Comparison of ENCODE assay signal across 8 cellular contexts in genomic region chr12:57240926-57241555, GRCh38. TPM values are rescaled to one million over a fixed set of nuclear protein-coding genes. Genes with fewer than 3 reads are reported as not detected.
DNase-seq lines count a peak whose midpoint lies in the region; ATAC-seq and TF ChIP-seq lines count a peak whose summit lies in the region.

No MANE protein-coding gene starts in this region.

- H3K9ac ChIP-seq in trophoblast cell (ENCODE audit: low read length) = no peak overlapping the region

- no peak overlapping the region for H2AK5ac ChIP-seq in trophoblast cell (ENCODE audit: low read length)

- H3K36me3 Mint-ChIP-seq in T-helper 2 cell treated with Interferon-gamma antibody and Interleukin-4, amounts not matched to agents 5 μg/mL and 100 μg/mL, for 36 hours (ENCODE audit: low read depth) = no peaks in the 10 kb centered on the region
- H3K36me3 Mint-ChIP-seq in chondrocyte (ENCODE audit: low read depth) = no peaks in the 10 kb centered on the region

- H3K4me1 Mint-ChIP-seq in T-helper 2 cell treated with Interferon-gamma antibody and Interleukin-4, amounts not matched to agents 5 μg/mL and 100 μg/mL, for 36 hours (ENCODE audit: low read depth) = peaks cover 54% of the 10 kb centered on the region
- H3K4me1 Mint-ChIP-seq in chondrocyte (ENCODE audit: low read depth) = peaks cover 75% of the 10 kb centered on the region

- peaks cover 62% of the 10 kb centered on the region for H3K27me3 ChIP-seq in trophoblast cell (ENCODE audit: insufficient read depth, low read length)

- no peak overlapping the region for H4K12ac ChIP-seq in trophoblast cell (ENCODE audit: low read depth, low read length)

- H3K4me2 ChIP-seq in trophoblast cell (ENCODE audit: low read length) = peak overlapping the region; percentile 76

- H2AFZ ChIP-seq in trophoblast cell (ENCODE audit: insufficient read depth, low read length, poor library complexity) = no peak overlapping the region

- H2BK5ac ChIP-seq in trophoblast cell (ENCODE audit: low read depth, low read length, poor library complexity) = no peak overlapping the region

- peaks cover 2% of the 10 kb centered on the region for H3K79me1 ChIP-seq in trophoblast cell (ENCODE audit: low read length)

- no peak overlapping the region for H2BK12ac ChIP-seq in trophoblast cell (ENCODE audit: low read length)

- TF ChIP-seq CTCF in chondrocyte (IDR thresholded peaks at IDR 0.05) = peak; percentile 20

- H3K4me3 ChIP-seq in trophoblast cell (ENCODE audit: low read depth, low read length) = peak overlapping the region; percentile 26

- H3K23ac ChIP-seq in trophoblast cell (ENCODE audit: low read length) = no peak overlapping the region

- peaks cover 45% of the 10 kb centered on the region for H3K27me3 Mint-ChIP-seq in T-helper 2 cell treated with Interferon-gamma antibody and Interleukin-4, amounts not matched to agents 5 μg/mL and 100 μg/mL, for 36 hours (ENCODE audit: low read depth)
- no peaks in the 10 kb centered on the region for H3K27me3 Mint-ChIP-seq in chondrocyte (ENCODE audit: low read depth)

- H4K91ac ChIP-seq in trophoblast cell (ENCODE audit: low read depth, low read length) = no peak overlapping the region

- no peak overlapping the region for H3K27ac ChIP-seq in trophoblast cell (ENCODE audit: low read depth, low read length)

- H3K14ac ChIP-seq in trophoblast cell (ENCODE audit: low read length) = no peak overlapping the region

- H3K79me2 ChIP-seq in trophoblast cell (ENCODE audit: control insufficient read depth, insufficient read depth, low read length, poor library complexity) = peaks cover 2% of the 10 kb centered on the region

- peaks cover 20 to 33% of the 10 kb centered on the region in 2 experiments for H3K4me1 ChIP-seq in trophoblast cell (ENCODE audit: control insufficient read depth in 1 of 2, insufficient read depth in 2 of 2, low read length in 2 of 2)

- H3K4me3 Mint-ChIP-seq in T-helper 2 cell treated with Interferon-gamma antibody and Interleukin-4, amounts not matched to agents 5 μg/mL and 100 μg/mL, for 36 hours = peak overlapping the region; percentile 91
- peak overlapping the region; percentile 94 for H3K4me3 Mint-ChIP-seq in chondrocyte (ENCODE audit: unreplicated experiment)

- H4K8ac ChIP-seq in trophoblast cell (ENCODE audit: low read depth, low read length) = no peak overlapping the region

- no peak overlapping the region for H2BK120ac ChIP-seq in trophoblast cell (ENCODE audit: insufficient read depth, low read length, poor library complexity)

- no peak overlapping the region for H3K27ac Mint-ChIP-seq in T-helper 2 cell treated with Interferon-gamma antibody and Interleukin-4, amounts not matched to agents 5 μg/mL and 100 μg/mL, for 36 hours
- peak overlapping the region; percentile 98 for H3K27ac Mint-ChIP-seq in chondrocyte (ENCODE audit: unreplicated experiment)

- no peak overlapping the region for H3K4ac ChIP-seq in trophoblast cell (ENCODE audit: low read depth, low read length)

- H3K9me3 Mint-ChIP-seq in T-helper 2 cell treated with Interferon-gamma antibody and Interleukin-4, amounts not matched to agents 5 μg/mL and 100 μg/mL, for 36 hours = no peaks in the 10 kb centered on the region
- H3K9me3 Mint-ChIP-seq in chondrocyte (ENCODE audit: low read depth) = no peaks in the 10 kb centered on the region

- no peak for ATAC-seq in HG03280 (IDR thresholded peaks at IDR 0.05; ENCODE audit: unreplicated experiment)

- H3K36me3 ChIP-seq in trophoblast cell (ENCODE audit: control insufficient read depth in 1 of 2, insufficient read depth in 2 of 2, low read length in 2 of 2) = no peaks in the 10 kb centered on the region

- WGBS in trophoblast cell (ENCODE audit: extremely low coverage, insufficient coverage, insufficient read length) = no CpG with 5 or more reads among the region's 30 CpGs

- no peak for DNase-seq in T-helper 2 cell treated with Interferon-gamma antibody and Interleukin-4, amounts not matched to agents 5 μg/mL and 100 μg/mL, for 36 hours (ENCODE audit: low spot score)
- DNase-seq in T-helper 2 cell (no peak), NCI-H748 treated with DMSO at 0.1 percent for 48 hours (lab: John Stamatoyannopoulos, UW) (peak; percentile 21), chondrocyte (ENCODE audit: low spot score) (peak; percentile 92), trophoblast cell (peak; percentile 59 to 63), NCI-H446 treated with DMSO at 0.1 percent for 48 hours (lab: John Stamatoyannopoulos, UW) (no peak), DMS153 treated with DMSO at 0.1 percent for 48 hours (lab: John Stamatoyannopoulos, UW; ENCODE audit: unreplicated experiment) (no peak)

- no peak overlapping the region for H3K18ac ChIP-seq in trophoblast cell (ENCODE audit: low read length)

- H3K9me3 ChIP-seq in trophoblast cell (ENCODE audit: insufficient read depth, low read depth, low read length) = peaks cover 3% of the 10 kb centered on the region

RNA-seq across cellular contexts. Expression of gene STAC3, which starts 9.9 kb away (rescaled TPM):
- 1.1 to 2.8 TPM (median 1.3 TPM) in 3 replicates for total RNA-seq in chondrocyte
- 0.71 and 0.78 TPM in 2 replicates for polyA plus RNA-seq in trophoblast cell (2013)

RNA-seq across cellular contexts. Expression of gene SHMT2, which starts 11.5 kb away (rescaled TPM):
- 112 to 292 TPM (median 291 TPM) in 3 replicates for total RNA-seq in chondrocyte
- polyA plus RNA-seq in trophoblast cell (2013) = 118 and 120 TPM in 2 replicates

RNA-seq across cellular contexts. Expression of gene NXPH4, which starts 24.4 kb away (rescaled TPM):
- 75.4 to 85.4 TPM (median 82.8 TPM) in 3 replicates for total RNA-seq in chondrocyte
- 0.85 and 0.86 TPM in 2 replicates for polyA plus RNA-seq in trophoblast cell (2013)

Comparison
In these comparisons a context has a peak if more than half of its experiments do, and no peak if none do; other contexts are left out.
1. DNase-seq: peak in NCI-H748 treated with DMSO at 0.1 percent for 48 hours (single experiment), chondrocyte (single experiment) and trophoblast cell (2 of 2); none in T-helper 2 cell treated with Interferon-gamma antibody and Interleukin-4, amounts not matched to agents 5 μg/mL and 100 μg/mL, for 36 hours (single experiment), T-helper 2 cell (0 of 5), NCI-H446 treated with DMSO at 0.1 percent for 48 hours (single experiment) and DMS153 treated with DMSO at 0.1 percent for 48 hours (single experiment).